ENCODE assay signal across 16 cellular contexts in genomic region chr4:155339588-155339987, GRCh38.
"Had no signal": no experiment of that assay in that cellular context is flagged by ENCODE, and none has a peak within 500 bp of the region (broad histone marks: within the 10 kb centered on the region; RNA-seq: fewer than 3 reads in every experiment).

No MANE protein-coding gene starts in this region.

- DNase-seq: activated CD4-positive, alpha-beta T cell treated with anti-CD3 and anti-CD28 coated beads, Interleukin-2, amount 10 ng/mL, durations not matched to agents 7 days and 5 days; activated CD4-positive, CD25-positive, alpha-beta regulatory T cell; activated naive CD4-positive, alpha-beta T cell treated with anti-CD3 and anti-CD28 coated beads, Interleukin-2, amount 50 U/mL, for 16 hours; activated T-cell treated with anti-CD3 and anti-CD28 coated beads, Interleukin-2, amount 50 U/mL, for 1 hour; central memory CD4-positive, alpha-beta T cell; effector memory CD4-positive, alpha-beta T cell; lower lobe of right lung; naive B cell; thyroid gland; uterus had no signal

- ATAC-seq: gastroesophageal sphincter; lower lobe of right lung; stimulated activated effector memory CD8-positive, alpha-beta T cell treated with anti-CD3 and anti-CD28 coated beads, Interleukin-12 subunit alpha, Interleukin-12 subunit beta, amount 100 ng/mL, for 72 hours had no signal

- H3K27ac ChIP-seq: epithelial cell of prostate, gastroesophageal sphincter, lower lobe of right lung, parathyroid adenoma, skin epidermis, thyroid gland, uterus had no signal

- H3K4me1 Mint-ChIP-seq: activated CD4-positive, alpha-beta T cell treated with anti-CD3 and anti-CD28 coated beads, Interleukin-2, amount 10 ng/mL, durations not matched to agents 7 days and 5 days; mesothelial cell of epicardium; naive B cell; stimulated activated effector memory CD8-positive, alpha-beta T cell treated with anti-CD3 and anti-CD28 coated beads, Interleukin-12 subunit alpha, Interleukin-12 subunit beta, amount 100 ng/mL, for 72 hours had no signal

- H2AFZ ChIP-seq: parathyroid adenoma had no signal

- H3K36me3 Mint-ChIP-seq: mesothelial cell of epicardium; stimulated activated effector memory CD8-positive, alpha-beta T cell treated with anti-CD3 and anti-CD28 coated beads, Interleukin-12 subunit alpha, Interleukin-12 subunit beta, amount 100 ng/mL, for 72 hours had no signal

- H3K4me3 ChIP-seq: gastroesophageal sphincter, lower lobe of right lung, skin epidermis, thyroid gland, uterus had no signal

- H3K9me3 ChIP-seq: gastroesophageal sphincter, lower lobe of right lung, thyroid gland, uterus had no signal

- H3K36me3 ChIP-seq: gastroesophageal sphincter, lower lobe of right lung, thyroid gland, uterus had no signal

- H3K4me1 ChIP-seq: gastroesophageal sphincter, lower lobe of right lung, parathyroid adenoma, thyroid gland, uterus had no signal

- H3K27me3 ChIP-seq: gastroesophageal sphincter, thyroid gland, uterus had no signal

- H3K4me3 Mint-ChIP-seq: activated CD4-positive, alpha-beta T cell treated with anti-CD3 and anti-CD28 coated beads, Interleukin-2, amount 10 ng/mL, durations not matched to agents 7 days and 5 days; mesothelial cell of epicardium; naive B cell; stimulated activated effector memory CD8-positive, alpha-beta T cell treated with anti-CD3 and anti-CD28 coated beads, Interleukin-12 subunit alpha, Interleukin-12 subunit beta, amount 100 ng/mL, for 72 hours had no signal

- H3K79me2 ChIP-seq: parathyroid adenoma had no signal

- H3K9ac ChIP-seq: parathyroid adenoma had no signal

- H3K9me3 Mint-ChIP-seq: activated CD4-positive, alpha-beta T cell treated with anti-CD3 and anti-CD28 coated beads, Interleukin-2, amount 10 ng/mL, durations not matched to agents 7 days and 5 days had no signal

- H3K27ac Mint-ChIP-seq: activated CD4-positive, alpha-beta T cell treated with anti-CD3 and anti-CD28 coated beads, Interleukin-2, amount 10 ng/mL, durations not matched to agents 7 days and 5 days; mesothelial cell of epicardium; naive B cell; stimulated activated effector memory CD8-positive, alpha-beta T cell treated with anti-CD3 and anti-CD28 coated beads, Interleukin-12 subunit alpha, Interleukin-12 subunit beta, amount 100 ng/mL, for 72 hours had no signal
